In genomic region chr6:116108836-116109235, GRCh38 we compare ENCODE assay signal across 25 cellular contexts. TPM values are rescaled to one million over a fixed set of nuclear protein-coding genes. Genes with fewer than 3 reads are reported as not detected.
DNase-seq lines count a peak whose midpoint lies in the region; ATAC-seq and TF ChIP-seq lines count a peak whose summit lies in the region.
"Had no signal": no experiment of that assay in that cellular context is flagged by ENCODE, and none has a peak within 500 bp of the region (broad histone marks: within the 10 kb centered on the region; RNA-seq: fewer than 3 reads in every experiment).

No MANE protein-coding gene starts in this region.

- H3K36me3 Mint-ChIP-seq in Calu3 (ENCODE audit: insufficient read depth, unreplicated experiment): peaks cover 10% of the 10 kb centered on the region
- H3K36me3 Mint-ChIP-seq in stimulated activated naive B cell treated with anti-CD40 and anti-IgM and Interleukin-4, amounts not matched to agents 10 μg/mL and 1 μg/mL and 100 μg/mL, for 72 hours: peaks cover 20 to 44% of the 10 kb centered on the region in 2 donors

- H3K9me3 Mint-ChIP-seq in Calu3 (ENCODE audit: low read depth, unreplicated experiment): no peaks in the 10 kb centered on the region
- H3K9me3 Mint-ChIP-seq in stimulated activated naive B cell treated with anti-CD40 and anti-IgM and Interleukin-4, amounts not matched to agents 10 μg/mL and 1 μg/mL and 100 μg/mL, for 72 hours: no peaks in the 10 kb centered on the region
- H3K9me3 Mint-ChIP-seq: activated naive CD4-positive, alpha-beta T cell treated with anti-CD3 and anti-CD28 coated beads, Interleukin-2, amount 10 ng/mL, durations not matched to agents 7 days and 5 days; CD4-positive, CD25-positive, alpha-beta regulatory T cell had no signal

- no peak for TF ChIP-seq CTCF in Calu3 (IDR thresholded peaks at IDR 0.05; ENCODE audit: unreplicated experiment)

- DNase-seq in Ammon's horn (ENCODE audit: low spot score) (peak; percentile 14), Calu3 (no peak), NCI-H524 treated with DMSO at 0.1 percent for 48 hours (lab: John Stamatoyannopoulos, UW) (peak; percentile 46), head of caudate nucleus (peak in 37 of 42 donors; percentile 22 to 91 (median 61)), islet precursor cell (no peak), ACHN (no peak)
- DNase-seq in stimulated activated naive B cell treated with anti-CD40 and anti-IgM and Interleukin-4, amounts not matched to agents 10 μg/mL and 1 μg/mL and 100 μg/mL, for 72 hours: no peak
- DNase-seq: activated CD4-positive, alpha-beta T cell treated with anti-CD3 and anti-CD28 coated beads, Interleukin-2, amount 50 U/mL, for 1 hour; activated CD8-positive, alpha-beta memory T cell treated with anti-CD3 and anti-CD28 coated beads, Interleukin-2, amount 10 ng/mL, durations not matched to agents 7 days and 5 days; activated naive CD4-positive, alpha-beta T cell treated with anti-CD3 and anti-CD28 coated beads, Interleukin-2, amount 10 ng/mL, durations not matched to agents 7 days and 5 days; activated T-cell treated with anti-CD3 and anti-CD28 coated beads, Interleukin-2, amount 50 U/mL, for 48 hours; CD4-positive, CD25-positive, alpha-beta regulatory T cell; IMR-90; NCI-H1048; NCI-H187 treated with DMSO at 0.1 percent for 48 hours; NCI-H446; NK-92 treated with Interleukin-12 subunit alpha and Interleukin-12 subunit beta, amount 100 ng/mL, for 24 hours; right cardiac atrium; SHP77; spleen; SW 1271; T-helper 9 cell had no signal

- BruUV-seq in Calu3 (replicated peaks; lab: Mats Ljungman, UMichigan): no TSS peak

- H3K4me3 Mint-ChIP-seq in Calu3 (ENCODE audit: low read depth, unreplicated experiment): no peak overlapping the region
- H3K4me3 Mint-ChIP-seq in stimulated activated naive B cell treated with anti-CD40 and anti-IgM and Interleukin-4, amounts not matched to agents 10 μg/mL and 1 μg/mL and 100 μg/mL, for 72 hours: no peak overlapping the region
- H3K4me3 Mint-ChIP-seq: activated CD8-positive, alpha-beta memory T cell treated with anti-CD3 and anti-CD28 coated beads, Interleukin-2, amount 10 ng/mL, durations not matched to agents 7 days and 5 days; activated naive CD4-positive, alpha-beta T cell treated with anti-CD3 and anti-CD28 coated beads, Interleukin-2, amount 10 ng/mL, durations not matched to agents 7 days and 5 days; CD4-positive, CD25-positive, alpha-beta regulatory T cell had no signal

- in situ Hi-C loops in ACHN (cut with HindIII; ENCODE audit: low pct_ligation_motif_present, low pct_unique_long_range_greater_than_20kb, low sequenced_read_pairs): no loop called here

- ATAC-seq in stimulated activated naive B cell treated with anti-CD40 and anti-IgM and Interleukin-4, amounts not matched to agents 10 μg/mL and 1 μg/mL and 100 μg/mL, for 72 hours (replicated peaks): no peak
- ATAC-seq: activated CD8-positive, alpha-beta memory T cell treated with anti-CD3 and anti-CD28 coated beads, Interleukin-2, amount 10 ng/mL, durations not matched to agents 7 days and 5 days had no signal

- intact Hi-C loops in Calu3 (cut with micrococcal nuclease; ENCODE audit: unreplicated experiment): no loop called here
- intact Hi-C loops in head of caudate nucleus (cut with DNase I): no loop called here

- peak overlapping the region; percentile 33 for H3K27ac Mint-ChIP-seq in Calu3 (ENCODE audit: unreplicated experiment)
- no peak overlapping the region for H3K27ac Mint-ChIP-seq in stimulated activated naive B cell treated with anti-CD40 and anti-IgM and Interleukin-4, amounts not matched to agents 10 μg/mL and 1 μg/mL and 100 μg/mL, for 72 hours
- H3K27ac Mint-ChIP-seq: activated CD8-positive, alpha-beta memory T cell treated with anti-CD3 and anti-CD28 coated beads, Interleukin-2, amount 10 ng/mL, durations not matched to agents 7 days and 5 days; activated naive CD4-positive, alpha-beta T cell treated with anti-CD3 and anti-CD28 coated beads, Interleukin-2, amount 10 ng/mL, durations not matched to agents 7 days and 5 days had no signal

- no peaks in the 10 kb centered on the region for H3K27me3 Mint-ChIP-seq in Calu3 (ENCODE audit: unreplicated experiment)
- no peaks in the 10 kb centered on the region for H3K27me3 Mint-ChIP-seq in stimulated activated naive B cell treated with anti-CD40 and anti-IgM and Interleukin-4, amounts not matched to agents 10 μg/mL and 1 μg/mL and 100 μg/mL, for 72 hours
- H3K27me3 Mint-ChIP-seq: activated CD8-positive, alpha-beta memory T cell treated with anti-CD3 and anti-CD28 coated beads, Interleukin-2, amount 10 ng/mL, durations not matched to agents 7 days and 5 days; activated naive CD4-positive, alpha-beta T cell treated with anti-CD3 and anti-CD28 coated beads, Interleukin-2, amount 10 ng/mL, durations not matched to agents 7 days and 5 days; CD4-positive, CD25-positive, alpha-beta regulatory T cell had no signal

- H3K4me1 Mint-ChIP-seq in Calu3 (ENCODE audit: low read depth, unreplicated experiment): peaks cover 41% of the 10 kb centered on the region
- peaks cover 5 to 18% of the 10 kb centered on the region in 2 donors for H3K4me1 Mint-ChIP-seq in stimulated activated naive B cell treated with anti-CD40 and anti-IgM and Interleukin-4, amounts not matched to agents 10 μg/mL and 1 μg/mL and 100 μg/mL, for 72 hours

- CTCF ChIA-PET in Calu3 (lab: Charles Lee): interaction anchor here (0.6 kb wide), 1 partner anchor 504 kb away, joined by 4 read pairs; no protein-coding TSS in a partner anchor

RNA-seq across cellular contexts. Expression of gene NT5DC1, which starts 8.2 kb away (rescaled TPM):
- 45.2 and 61.9 TPM in 2 replicates for total RNA-seq in Calu3 (2022)

RNA-seq across cellular contexts. Expression of gene COL10A1, which starts 17.1 kb away (rescaled TPM):
- total RNA-seq in Calu3 (2022): not detected in 2 replicates
- total RNA-seq: activated CD8-positive, alpha-beta memory T cell treated with anti-CD3 and anti-CD28 coated beads, Interleukin-2, amount 10 ng/mL, durations not matched to agents 7 days and 5 days; CD4-positive, CD25-positive, alpha-beta regulatory T cell; G401; H4; IMR-90; right cardiac atrium; ureter had no signal

RNA-seq across cellular contexts. Expression of gene FRK, which starts 48.1 kb away (rescaled TPM):
- total RNA-seq in Calu3 (2022): 21.1 and 21.2 TPM in 2 replicates
- total RNA-seq: CD4-positive, CD25-positive, alpha-beta regulatory T cell had no signal

Comparison
In these comparisons a context has a peak if more than half of its experiments do, and no peak if none do; other contexts are left out.
1. DNase-seq: peak in Ammon's horn (single experiment), NCI-H524 treated with DMSO at 0.1 percent for 48 hours (single experiment) and head of caudate nucleus (37 of 42); none in Calu3 (single experiment), islet precursor cell (single experiment), stimulated activated naive B cell treated with anti-CD40 and anti-IgM and Interleukin-4, amounts not matched to agents 10 μg/mL and 1 μg/mL and 100 μg/mL, for 72 hours (single experiment) and ACHN (single experiment).